ENCODE assay signal across 30 cellular contexts in genomic region chrX:26908218-26908617, GRCh38.
"Had no signal": no experiment of that assay in that cellular context is flagged by ENCODE, and none has a peak within 500 bp of the region (broad histone marks: within the 10 kb centered on the region; RNA-seq: fewer than 3 reads in every experiment).

No MANE protein-coding gene starts in this region.

- H3K27me3 ChIP-seq: body of pancreas had no signal

- FAIRE-seq: endometrium, endothelial cell of umbilical vein had no signal

- DNase-seq: activated CD4-positive, alpha-beta memory T cell treated with anti-CD3 and anti-CD28 coated beads for 36 hours; activated CD4-positive, alpha-beta T cell treated with anti-CD3 and anti-CD28 coated beads for 36 hours; activated CD4-positive, alpha-beta T cell treated with anti-CD3 and anti-CD28 coated beads, Interleukin-2, amount 10 ng/mL, durations not matched to agents 24 days and 14 days; activated CD4-positive, CD25-positive, alpha-beta regulatory T cell; activated CD4-positive, CD25-positive, alpha-beta regulatory T cell treated with anti-CD3 and anti-CD28 coated beads, Interleukin-2, amount 50 U/mL, for 72 hours; activated CD8-positive, alpha-beta memory T cell treated with anti-CD3 and anti-CD28 coated beads, Interleukin-2, amount 10 ng/mL, durations not matched to agents 7 days and 5 days; activated CD8-positive, alpha-beta memory T cell treated with anti-CD3 and anti-CD28 coated beads, Interleukin-2, amount 50 U/mL, for 4 hours; activated CD8-positive, alpha-beta T cell treated with anti-CD3 and anti-CD28 coated beads, Interleukin-2, amount 10 ng/mL, durations not matched to agents 7 days and 5 days; activated gamma-delta T cell; activated naive CD4-positive, alpha-beta T cell; activated naive CD4-positive, alpha-beta T cell treated with anti-CD3 and anti-CD28 coated beads, Interleukin-2, amount 50 U/mL, for 16 hours; activated T-cell treated with anti-CD3 and anti-CD28 coated beads, Interleukin-2, amount 50 U/mL, for 1 hour; activated T-cell treated with anti-CD3 and anti-CD28 coated beads, Interleukin-2, amount 50 U/mL, for 48 hours; amniotic stem cell; anterior cingulate cortex; body of pancreas; caudate nucleus; cortex of kidney; dermis blood vessel endothelial cell; effector CD4-positive, alpha-beta T cell; effector memory CD8-positive, alpha-beta T cell; foreskin fibroblast; head of caudate nucleus; T-helper 2 cell had no signal

- H3K4me3 ChIP-seq: body of pancreas had no signal

- H3K4me3 Mint-ChIP-seq: activated CD4-positive, alpha-beta memory T cell treated with anti-CD3 and anti-CD28 coated beads for 36 hours; activated CD4-positive, alpha-beta T cell treated with anti-CD3 and anti-CD28 coated beads for 36 hours; activated CD4-positive, alpha-beta T cell treated with anti-CD3 and anti-CD28 coated beads, Interleukin-2, amount 10 ng/mL, durations not matched to agents 24 days and 14 days; activated CD8-positive, alpha-beta memory T cell treated with anti-CD3 and anti-CD28 coated beads, Interleukin-2, amount 10 ng/mL, durations not matched to agents 7 days and 5 days; activated CD8-positive, alpha-beta T cell treated with anti-CD3 and anti-CD28 coated beads, Interleukin-2, amount 10 ng/mL, durations not matched to agents 7 days and 5 days; activated naive CD8-positive, alpha-beta T cell; activated T-helper 1 cell treated with anti-CD3 and anti-CD28 coated beads, Interleukin-12 subunit alpha, Interleukin-12 subunit beta, Interleukin-2, Interleukin-4 antibody, amounts not matched to agents 30 ng/mL and 10 ng/mL and 1 ng/mL, durations not matched to agents 14 hours and 24 hours and 36 hours; effector memory CD8-positive, alpha-beta T cell had no signal

- H3K9me3 ChIP-seq: body of pancreas had no signal

- ATAC-seq: activated CD4-positive, alpha-beta T cell treated with anti-CD3 and anti-CD28 coated beads for 36 hours; activated CD8-positive, alpha-beta memory T cell treated with anti-CD3 and anti-CD28 coated beads, Interleukin-2, amount 10 ng/mL, durations not matched to agents 7 days and 5 days; activated CD8-positive, alpha-beta T cell treated with anti-CD3 and anti-CD28 coated beads, Interleukin-2, amount 10 ng/mL, durations not matched to agents 7 days and 5 days; body of pancreas; effector memory CD8-positive, alpha-beta T cell had no signal

- H3K4me1 ChIP-seq: body of pancreas had no signal

- H3K9me3 Mint-ChIP-seq: activated CD4-positive, alpha-beta T cell treated with anti-CD3 and anti-CD28 coated beads, Interleukin-2, amount 10 ng/mL, durations not matched to agents 24 days and 14 days; activated T-helper 1 cell treated with anti-CD3 and anti-CD28 coated beads, Interleukin-12 subunit alpha, Interleukin-12 subunit beta, Interleukin-2, Interleukin-4 antibody, amounts not matched to agents 30 ng/mL and 10 ng/mL and 1 ng/mL, durations not matched to agents 14 hours and 24 hours and 36 hours; activated T-helper 2 cell treated with anti-CD3 and anti-CD28 coated beads, Interferon-gamma antibody, Interleukin-2, Interleukin-4, amounts not matched to agents 10 μg/mL and 5 μg/mL and 100 μg/mL, durations not matched to agents 14 hours and 24 hours and 36 hours had no signal

- H3K27ac Mint-ChIP-seq: activated CD4-positive, alpha-beta memory T cell treated with anti-CD3 and anti-CD28 coated beads for 36 hours; activated CD4-positive, alpha-beta T cell treated with anti-CD3 and anti-CD28 coated beads for 36 hours; activated CD4-positive, alpha-beta T cell treated with anti-CD3 and anti-CD28 coated beads, Interleukin-2, amount 10 ng/mL, durations not matched to agents 24 days and 14 days; activated CD8-positive, alpha-beta memory T cell treated with anti-CD3 and anti-CD28 coated beads, Interleukin-2, amount 10 ng/mL, durations not matched to agents 7 days and 5 days; activated CD8-positive, alpha-beta T cell treated with anti-CD3 and anti-CD28 coated beads, Interleukin-2, amount 10 ng/mL, durations not matched to agents 7 days and 5 days; activated naive CD8-positive, alpha-beta T cell; activated T-helper 1 cell treated with anti-CD3 and anti-CD28 coated beads, Interleukin-12 subunit alpha, Interleukin-12 subunit beta, Interleukin-2, Interleukin-4 antibody, amounts not matched to agents 30 ng/mL and 10 ng/mL and 1 ng/mL, durations not matched to agents 14 hours and 24 hours and 36 hours; activated T-helper 2 cell treated with anti-CD3 and anti-CD28 coated beads, Interferon-gamma antibody, Interleukin-2, Interleukin-4, amounts not matched to agents 10 μg/mL and 5 μg/mL and 100 μg/mL, durations not matched to agents 14 hours and 24 hours and 36 hours; effector memory CD8-positive, alpha-beta T cell had no signal

- H3K4me1 Mint-ChIP-seq: activated CD4-positive, alpha-beta T cell treated with anti-CD3 and anti-CD28 coated beads for 36 hours; activated CD4-positive, alpha-beta T cell treated with anti-CD3 and anti-CD28 coated beads, Interleukin-2, amount 10 ng/mL, durations not matched to agents 24 days and 14 days; activated CD8-positive, alpha-beta memory T cell treated with anti-CD3 and anti-CD28 coated beads, Interleukin-2, amount 10 ng/mL, durations not matched to agents 7 days and 5 days had no signal

- H3K36me3 Mint-ChIP-seq: activated CD4-positive, alpha-beta memory T cell treated with anti-CD3 and anti-CD28 coated beads for 36 hours; activated CD8-positive, alpha-beta memory T cell treated with anti-CD3 and anti-CD28 coated beads, Interleukin-2, amount 10 ng/mL, durations not matched to agents 7 days and 5 days; activated naive CD8-positive, alpha-beta T cell had no signal

- H3K27me3 Mint-ChIP-seq: activated CD4-positive, alpha-beta memory T cell treated with anti-CD3 and anti-CD28 coated beads for 36 hours; activated CD4-positive, alpha-beta T cell treated with anti-CD3 and anti-CD28 coated beads for 36 hours; activated CD4-positive, alpha-beta T cell treated with anti-CD3 and anti-CD28 coated beads, Interleukin-2, amount 10 ng/mL, durations not matched to agents 24 days and 14 days; activated CD8-positive, alpha-beta memory T cell treated with anti-CD3 and anti-CD28 coated beads, Interleukin-2, amount 10 ng/mL, durations not matched to agents 7 days and 5 days; activated naive CD8-positive, alpha-beta T cell; effector memory CD8-positive, alpha-beta T cell had no signal

- H3K27ac ChIP-seq: body of pancreas, epithelial cell of prostate had no signal
